Comparison of ENCODE assay signal across 1 cellular context in the genomic region with DNA sequence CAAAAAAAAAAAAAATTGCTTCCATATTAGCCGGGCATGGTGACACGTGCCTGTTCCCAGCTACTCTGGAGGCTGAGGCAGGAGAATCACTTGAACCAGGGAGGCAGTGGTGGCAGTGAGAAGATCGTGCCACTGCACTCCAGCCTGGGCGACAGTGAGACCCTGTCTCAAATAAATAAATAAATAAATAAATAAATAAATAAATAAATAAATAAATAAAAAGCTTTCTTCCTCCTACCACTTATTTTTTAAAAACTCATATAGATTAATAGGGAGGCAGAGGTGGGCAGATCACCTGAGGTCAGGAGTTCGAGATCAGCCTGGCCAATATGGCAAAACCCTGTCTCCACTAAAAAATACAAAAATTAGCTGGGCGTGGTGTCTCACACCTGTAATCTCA. TPM values are rescaled to one million over a fixed set of nuclear protein-coding genes. Genes with fewer than 3 reads are reported as not detected.
"Had no signal": no experiment of that assay in that cellular context is flagged by ENCODE, and none has a peak within 500 bp of the region (broad histone marks: within the 10 kb centered on the region; RNA-seq: fewer than 3 reads in every experiment).

No MANE protein-coding gene starts in this region.

RNA-seq across cellular contexts. Expression of gene TEX14, which starts 7.4 kb away (rescaled TPM):
- polyA plus RNA-seq: foreskin keratinocyte had no signal
